ENCODE assay signal across 19 cellular contexts in genomic region chrX:13165266-13165665, GRCh38.
A peak's percentile ranks its signal among the peaks of the same experiment; 100 is the strongest.
DNase-seq lines count a peak whose midpoint lies in the region; ATAC-seq, FAIRE-seq and TF ChIP-seq lines count a peak whose summit lies in the region.
"Had no signal": no experiment of that assay in that cellular context is flagged by ENCODE, and none has a peak within 500 bp of the region (broad histone marks: within the 10 kb centered on the region; RNA-seq: fewer than 3 reads in every experiment).

No MANE protein-coding gene starts in this region.

- peak overlapping the region; percentile 41 to 69 (median 60) for H3K27ac ChIP-seq in gastrocnemius medialis
- no peak overlapping the region for H3K27ac ChIP-seq in Karpas-422 (ENCODE audit: low read length)
- H3K27ac ChIP-seq: C4-2B, cardiac muscle cell, WERI-Rb-1 had no signal

- intact Hi-C loops in gastrocnemius medialis (cut with DNase I; ENCODE audit: low total_unique reads) = no loop called here

- DNase-seq in NCI-H1092 (lab: John Stamatoyannopoulos, UW) = peak; percentile 72
- no peak for DNase-seq in NCI-H1092 treated with DMSO at 0.1 percent for 48 hours (lab: John Stamatoyannopoulos, UW)
- DNase-seq in adipocyte (ENCODE audit: low read depth) = no peak
- no peak for DNase-seq in gastrocnemius medialis
- no peak for DNase-seq in Karpas-422
- DNase-seq: 8988T; activated CD4-positive, alpha-beta T cell treated with anti-CD3 and anti-CD28 coated beads, Interleukin-2, amount 50 U/mL, for 48 hours; activated naive CD8-positive, alpha-beta T cell treated with anti-CD3 and anti-CD28 coated beads, Interleukin-2, amount 50 U/mL, for 24 hours; activated T-cell treated with anti-CD3 and anti-CD28 coated beads, Interleukin-2, amount 50 U/mL, for 72 hours; NCI-H2171; T-helper 1 cell; tibial artery; WERI-Rb-1 had no signal

- FAIRE-seq in islet of Langerhans (lab: Jason Lieb, UNC) = peak; percentile 62
- FAIRE-seq: K562 had no signal

- H3K79me2 ChIP-seq in Karpas-422 (ENCODE audit: low read length) = no peaks in the 10 kb centered on the region

- H3K9ac ChIP-seq in adipocyte (ENCODE audit: low read length) = peak overlapping the region; percentile 55
- H3K9ac ChIP-seq in Karpas-422 (ENCODE audit: low read length) = no peak overlapping the region

- H3K4me2 ChIP-seq in Karpas-422 (ENCODE audit: low read depth, low read length, poor library complexity, severe bottlenecking) = no peak overlapping the region

- no peak for TF ChIP-seq CTCF in gastrocnemius medialis (IDR thresholded peaks at IDR 0.05 in 4 of 5, conservative IDR thresholded peaks at IDR 0.05 in 1 of 5)

- peaks cover 3% of the 10 kb centered on the region for H3K9me3 ChIP-seq in adipocyte (ENCODE audit: control insufficient read depth, low read length)
- peaks cover 0 to 7% (median 0%) of the 10 kb centered on the region in 3 donors for H3K9me3 ChIP-seq in gastrocnemius medialis
- H3K9me3 ChIP-seq in Karpas-422 (ENCODE audit: low read length) = no peaks in the 10 kb centered on the region
- H3K9me3 ChIP-seq: tibial artery had no signal

- H3K36me3 ChIP-seq in adipocyte (ENCODE audit: control insufficient read depth, insufficient read depth, low read length, severe bottlenecking) = no peaks in the 10 kb centered on the region
- no peaks in the 10 kb centered on the region for H3K36me3 ChIP-seq in gastrocnemius medialis
- no peaks in the 10 kb centered on the region for H3K36me3 ChIP-seq in Karpas-422 (ENCODE audit: insufficient read depth, low read length)
- H3K36me3 ChIP-seq: cardiac muscle cell, tibial artery, WERI-Rb-1 had no signal

- H3K4me3 ChIP-seq in adipocyte (ENCODE audit: low read length) (no peak overlapping the region), gastrocnemius medialis (no peak overlapping the region), Karpas-422 (ENCODE audit: low read length) (no peak overlapping the region)
- H3K4me3 ChIP-seq: cardiac muscle cell, K562, tibial artery had no signal

- H3K27me3 ChIP-seq in adipocyte (replicated peaks; ENCODE audit: control insufficient read depth, insufficient read depth, low read length) (no peaks in the 10 kb centered on the region), gastrocnemius medialis (no peaks in the 10 kb centered on the region), Karpas-422 (ENCODE audit: low read length) (peaks cover 3% of the 10 kb centered on the region; the same call in 1 of the 2 replicates)
- H3K27me3 ChIP-seq: cardiac muscle cell, tibial artery had no signal

- no peaks in the 10 kb centered on the region for H4K20me1 ChIP-seq in Karpas-422 (ENCODE audit: insufficient read depth, low read depth, low read length)

- H3K4me1 ChIP-seq in adipocyte (ENCODE audit: control insufficient read depth, insufficient read depth, low read length) (peaks cover 42% of the 10 kb centered on the region), gastrocnemius medialis (peaks cover 0 to 3% of the 10 kb centered on the region in 2 donors), Karpas-422 (ENCODE audit: low read length) (no peaks in the 10 kb centered on the region)

- no peak overlapping the region for H2AFZ ChIP-seq in Karpas-422 (ENCODE audit: low read length)

- in situ Hi-C loops in gastrocnemius medialis (cut with MboI; ENCODE audit: low sequenced_read_pairs in 4 of 4) = no loop called here

- no peak for ATAC-seq in gastrocnemius medialis
- no peak for ATAC-seq in HG02981 (IDR thresholded peaks at IDR 0.05; ENCODE audit: unreplicated experiment)
- no peak for ATAC-seq in HG03095 (IDR thresholded peaks at IDR 0.05; ENCODE audit: unreplicated experiment)
- ATAC-seq: activated naive CD8-positive, alpha-beta T cell treated with anti-CD3 and anti-CD28 coated beads, Interleukin-2, amount 50 U/mL, for 24 hours; activated T-cell treated with anti-CD3 and anti-CD28 coated beads, Interleukin-2, amount 50 U/mL, for 72 hours; K562 had no signal

- 0 out of 2 replicates have a peak, but pooled peaks cover 3% of the 10 kb centered on the region for H3K9me2 ChIP-seq in Karpas-422 (replicated peaks; ENCODE audit: insufficient read depth, low read length)

- no peak for TF ChIP-seq POLR2A in gastrocnemius medialis (IDR thresholded peaks at IDR 0.05)
